In the genomic region with DNA sequence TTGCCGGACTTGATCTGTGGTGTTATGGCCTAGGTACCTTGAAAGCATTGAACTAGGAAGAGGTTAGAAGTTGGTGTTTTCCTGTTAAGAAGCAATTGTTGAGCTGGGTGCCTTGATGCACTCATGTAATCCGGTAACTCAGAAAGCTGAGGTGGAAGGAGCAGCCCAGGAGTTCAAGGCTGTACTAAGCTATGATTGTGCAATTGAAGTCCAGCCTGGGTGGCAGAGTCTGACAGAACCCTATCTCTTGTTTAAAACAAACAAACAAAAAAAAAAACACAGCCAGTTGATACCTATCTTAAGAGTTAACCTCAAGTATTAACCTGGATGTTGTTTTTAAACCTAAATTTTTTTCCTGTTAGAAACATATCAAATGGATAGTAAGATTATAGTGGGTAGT, we compare ENCODE assay signal across 1 cellular context.
TF ChIP-seq lines count a peak whose summit lies in the region.

No MANE protein-coding gene starts in this region.

TF ChIP-seq in K562, 482 proteins besides CTCF, POLR2A, EP300 and RAD21:
- no peak for TF ChIP-seq SRF (CRISPR knock-in tag; IDR thresholded peaks at IDR 0.05)
- TF ChIP-seq CEBPB (tag; IDR thresholded peaks at IDR 0.05), result peak; percentile 43; the same call in 1 of the 2 replicates
